In genomic region chr2:233822101-233822771, GRCh38 we compare ENCODE assay signal across 1 cellular context.
TF ChIP-seq lines count a peak whose summit lies in the region.

No MANE protein-coding gene starts in this region.

TF ChIP-seq in HepG2, 621 proteins besides CTCF, POLR2A, EP300 and RAD21:
- TF ChIP-seq ASH2L (IDR thresholded peaks at IDR 0.05; ENCODE audit: insufficient read length, low read depth, low read length) (no peak), MAX (IDR thresholded peaks at IDR 0.05) (no peak), YEATS4 (CRISPR knock-in tag; IDR thresholded peaks at IDR 0.05; ENCODE audit: borderline replicate concordance) (no peak), AHR (CRISPR knock-in tag; IDR thresholded peaks at IDR 0.05) (no peak), ZNF44 (CRISPR knock-in tag; IDR thresholded peaks at IDR 0.05) (no peak), ZNF180 (CRISPR knock-in tag; IDR thresholded peaks at IDR 0.05; ENCODE audit: borderline replicate concordance, low read depth) (no peak), HNRNPK (IDR thresholded peaks at IDR 0.05; ENCODE audit: low read depth, low read length, poor library complexity, severe bottlenecking) (no peak), ZNF788 (CRISPR knock-in tag; IDR thresholded peaks at IDR 0.05; ENCODE audit: borderline replicate concordance) (no peak), ZNF550 (CRISPR knock-in tag; IDR thresholded peaks at IDR 0.05; ENCODE audit: borderline replicate concordance) (no peak), ZNF709 (CRISPR knock-in tag; IDR thresholded peaks at IDR 0.05) (no peak), PRPF4 (IDR thresholded peaks at IDR 0.05; ENCODE audit: low read depth, low read length, poor library complexity, severe bottlenecking) (no peak), ZBTB43 (CRISPR knock-in tag; conservative IDR thresholded peaks at IDR 0.05) (no peak), NFE2L1 (CRISPR knock-in tag; IDR thresholded peaks at IDR 0.05; ENCODE audit: borderline replicate concordance) (no peak)
- TF ChIP-seq, protein P1, sequence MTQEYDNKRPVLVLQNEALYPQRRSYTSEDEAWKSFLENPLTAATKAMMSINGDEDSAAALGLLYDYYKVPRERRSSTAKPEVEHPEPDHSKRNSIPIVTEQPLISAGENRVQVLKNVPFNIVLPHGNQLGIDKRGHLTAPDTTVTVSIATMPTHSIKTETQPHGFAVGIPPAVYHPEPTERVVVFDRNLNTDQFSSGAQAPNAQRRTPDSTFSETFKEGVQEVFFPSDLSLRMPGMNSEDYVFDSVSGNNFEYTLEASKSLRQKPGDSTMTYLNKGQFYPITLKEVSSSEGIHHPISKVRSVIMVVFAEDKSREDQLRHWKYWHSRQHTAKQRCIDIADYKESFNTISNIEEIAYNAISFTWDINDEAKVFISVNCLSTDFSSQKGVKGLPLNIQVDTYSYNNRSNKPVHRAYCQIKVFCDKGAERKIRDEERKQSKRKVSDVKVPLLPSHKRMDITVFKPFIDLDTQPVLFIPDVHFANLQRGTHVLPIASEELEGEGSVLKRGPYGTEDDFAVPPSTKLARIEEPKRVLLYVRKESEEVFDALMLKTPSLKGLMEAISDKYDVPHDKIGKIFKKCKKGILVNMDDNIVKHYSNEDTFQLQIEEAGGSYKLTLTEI (CRISPR knock-in tag; conservative IDR thresholded peaks at IDR 0.05) = no peak
- TF ChIP-seq, protein P2, sequence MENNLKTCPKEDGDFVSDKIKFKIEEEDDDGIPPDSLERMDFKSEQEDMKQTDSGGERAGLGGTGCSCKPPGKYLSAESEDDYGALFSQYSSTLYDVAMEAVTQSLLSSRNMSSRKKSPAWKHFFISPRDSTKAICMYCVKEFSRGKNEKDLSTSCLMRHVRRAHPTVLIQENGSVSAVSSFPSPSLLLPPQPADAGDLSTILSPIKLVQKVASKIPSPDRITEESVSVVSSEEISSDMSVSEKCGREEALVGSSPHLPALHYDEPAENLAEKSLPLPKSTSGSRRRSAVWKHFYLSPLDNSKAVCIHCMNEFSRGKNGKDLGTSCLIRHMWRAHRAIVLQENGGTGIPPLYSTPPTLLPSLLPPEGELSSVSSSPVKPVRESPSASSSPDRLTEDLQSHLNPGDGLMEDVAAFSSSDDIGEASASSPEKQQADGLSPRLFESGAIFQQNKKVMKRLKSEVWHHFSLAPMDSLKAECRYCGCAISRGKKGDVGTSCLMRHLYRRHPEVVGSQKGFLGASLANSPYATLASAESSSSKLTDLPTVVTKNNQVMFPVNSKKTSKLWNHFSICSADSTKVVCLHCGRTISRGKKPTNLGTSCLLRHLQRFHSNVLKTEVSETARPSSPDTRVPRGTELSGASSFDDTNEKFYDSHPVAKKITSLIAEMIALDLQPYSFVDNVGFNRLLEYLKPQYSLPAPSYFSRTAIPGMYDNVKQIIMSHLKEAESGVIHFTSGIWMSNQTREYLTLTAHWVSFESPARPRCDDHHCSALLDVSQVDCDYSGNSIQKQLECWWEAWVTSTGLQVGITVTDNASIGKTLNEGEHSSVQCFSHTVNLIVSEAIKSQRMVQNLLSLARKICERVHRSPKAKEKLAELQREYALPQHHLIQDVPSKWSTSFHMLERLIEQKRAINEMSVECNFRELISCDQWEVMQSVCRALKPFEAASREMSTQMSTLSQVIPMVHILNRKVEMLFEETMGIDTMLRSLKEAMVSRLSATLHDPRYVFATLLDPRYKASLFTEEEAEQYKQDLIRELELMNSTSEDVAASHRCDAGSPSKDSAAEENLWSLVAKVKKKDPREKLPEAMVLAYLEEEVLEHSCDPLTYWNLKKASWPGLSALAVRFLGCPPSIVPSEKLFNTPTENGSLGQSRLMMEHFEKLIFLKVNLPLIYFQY (CRISPR knock-in tag; IDR thresholded peaks at IDR 0.05; ENCODE audit: borderline replicate concordance) = no peak
